ENCODE assay signal across 1 cellular context in genomic region chr2:168166902-168167510, GRCh38.
TF ChIP-seq lines count a peak whose summit lies in the region.

No MANE protein-coding gene starts in this region.

TF ChIP-seq in HepG2, 621 proteins besides CTCF, POLR2A, EP300 and RAD21 (continued from another document):
- TF ChIP-seq, protein P1, sequence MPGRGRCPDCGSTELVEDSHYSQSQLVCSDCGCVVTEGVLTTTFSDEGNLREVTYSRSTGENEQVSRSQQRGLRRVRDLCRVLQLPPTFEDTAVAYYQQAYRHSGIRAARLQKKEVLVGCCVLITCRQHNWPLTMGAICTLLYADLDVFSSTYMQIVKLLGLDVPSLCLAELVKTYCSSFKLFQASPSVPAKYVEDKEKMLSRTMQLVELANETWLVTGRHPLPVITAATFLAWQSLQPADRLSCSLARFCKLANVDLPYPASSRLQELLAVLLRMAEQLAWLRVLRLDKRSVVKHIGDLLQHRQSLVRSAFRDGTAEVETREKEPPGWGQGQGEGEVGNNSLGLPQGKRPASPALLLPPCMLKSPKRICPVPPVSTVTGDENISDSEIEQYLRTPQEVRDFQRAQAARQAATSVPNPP (CRISPR knock-in tag; IDR thresholded peaks at IDR 0.05): no peak
- no peak for TF ChIP-seq POLR2AphosphoS2 (IDR thresholded peaks at IDR 0.05; ENCODE audit: low read depth, low read length)
- TF ChIP-seq, protein P2, sequence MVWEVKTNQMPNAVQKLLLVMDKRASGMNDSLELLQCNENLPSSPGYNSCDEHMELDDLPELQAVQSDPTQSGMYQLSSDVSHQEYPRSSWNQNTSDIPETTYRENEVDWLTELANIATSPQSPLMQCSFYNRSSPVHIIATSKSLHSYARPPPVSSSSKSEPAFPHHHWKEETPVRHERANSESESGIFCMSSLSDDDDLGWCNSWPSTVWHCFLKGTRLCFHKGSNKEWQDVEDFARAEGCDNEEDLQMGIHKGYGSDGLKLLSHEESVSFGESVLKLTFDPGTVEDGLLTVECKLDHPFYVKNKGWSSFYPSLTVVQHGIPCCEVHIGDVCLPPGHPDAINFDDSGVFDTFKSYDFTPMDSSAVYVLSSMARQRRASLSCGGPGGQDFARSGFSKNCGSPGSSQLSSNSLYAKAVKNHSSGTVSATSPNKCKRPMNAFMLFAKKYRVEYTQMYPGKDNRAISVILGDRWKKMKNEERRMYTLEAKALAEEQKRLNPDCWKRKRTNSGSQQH (CRISPR knock-in tag; IDR thresholded peaks at IDR 0.05; ENCODE audit: low read depth): no peak
